8 cellular contexts compared by ENCODE assay signal in the genomic region with DNA sequence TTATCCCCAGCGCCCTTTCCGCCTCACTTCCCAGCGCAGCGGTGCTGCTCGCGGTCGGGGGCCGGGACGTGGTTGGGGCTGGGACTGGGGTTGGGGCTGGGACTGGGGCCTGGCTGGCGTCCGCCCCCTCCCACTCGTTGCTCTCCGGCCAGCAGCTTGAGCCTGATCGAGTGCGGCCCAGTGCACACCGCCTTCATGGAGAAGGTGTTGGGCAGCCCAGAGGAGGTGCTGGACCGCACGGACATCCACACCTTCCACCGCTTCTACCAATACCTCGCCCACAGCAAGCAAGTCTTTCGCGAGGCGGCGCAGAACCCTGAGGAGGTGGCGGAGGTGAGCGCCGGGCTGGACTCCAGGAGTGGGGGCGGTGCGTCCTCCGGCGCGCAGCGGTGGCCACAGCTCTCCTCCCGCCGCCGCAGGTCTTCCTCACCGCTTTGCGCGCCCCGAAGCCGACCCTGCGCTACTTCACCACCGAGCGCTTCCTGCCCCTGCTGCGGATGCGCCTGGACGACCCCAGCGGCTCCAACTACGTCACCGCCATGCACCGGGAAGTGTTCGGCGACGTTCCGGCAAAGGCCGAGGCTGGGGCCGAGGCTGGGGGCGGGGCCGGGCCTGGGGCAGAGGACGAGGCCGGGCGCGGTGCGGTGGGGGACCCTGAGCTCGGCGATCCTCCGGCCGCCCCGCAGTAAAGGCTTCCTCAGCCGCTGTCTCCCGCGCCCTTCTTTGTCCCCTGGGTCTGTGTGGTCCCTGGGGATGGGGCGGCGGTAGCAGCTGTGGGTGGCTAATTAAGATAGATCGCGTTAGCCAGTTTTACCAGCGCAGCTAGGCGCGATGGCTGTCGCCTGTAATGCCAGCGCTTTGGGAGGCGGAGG. TPM values are rescaled to one million over a fixed set of nuclear protein-coding genes. Genes with fewer than 3 reads are reported as not detected.
DNase-seq lines count a peak whose midpoint lies in the region; ATAC-seq and TF ChIP-seq lines count a peak whose summit lies in the region.

No MANE protein-coding gene starts in this region.

- 2% methylated on average over 28 of the region's 82 CpGs; no CpG with 5 or more reads in 1 of the 2 experiments for WGBS in IMR-90 (ENCODE audit: extremely low coverage in 2 of 2, insufficient read length in 1 of 2), 2 experiments
- 0 to 1% (median 0%) methylated on average over 30 to 82 of the region's 82 CpGs for WGBS in stomach, 5 donors

- dilution Hi-C loops in IMR-90 (cut with HindIII; ENCODE audit: low sequenced_read_pairs, unreplicated experiment): no loop called here

- H3K4me3 Mint-ChIP-seq in Calu3 (ENCODE audit: low read depth, unreplicated experiment): peak overlapping the region; percentile 92
- peak overlapping the region; percentile 84 to 95 (median 90) for H3K4me3 Mint-ChIP-seq in naive thymus-derived CD4-positive, alpha-beta T cell

- in situ Hi-C loops in IMR-90 (cut with MboI; ENCODE audit: low sequenced_read_pairs): no loop called here

- intact Hi-C loops in Calu3 (cut with micrococcal nuclease; ENCODE audit: unreplicated experiment) (no loop called here), IMR-90 (cut with micrococcal nuclease) (no loop called here), stomach (cut with DNase I; ENCODE audit: low total_unique reads) (no loop called here)
- intact Hi-C loops in naive thymus-derived CD4-positive, alpha-beta T cell (cut with micrococcal nuclease): loop anchor here (1.0 to 2.0 kb wide), 5 partner anchors 8 to 54 kb away; a partner anchor contains a TSS

- peak overlapping the region; percentile 97 for H3K4ac ChIP-seq in IMR-90 (ENCODE audit: low read depth, low read length)

- peak overlapping the region; percentile 95 for H4K5ac ChIP-seq in IMR-90 (ENCODE audit: low read depth, low read length)

- peaks cover 4% of the 10 kb centered on the region; the same call in 1 of the 2 replicates for H3K36me3 ChIP-seq in IMR-90 (ENCODE audit: control insufficient read depth, insufficient read depth, low read length)
- no peaks in the 10 kb centered on the region for H3K36me3 ChIP-seq in naive thymus-derived CD4-positive, alpha-beta T cell (ENCODE audit: control insufficient read depth in 2 of 3, insufficient read depth in 3 of 3, low read length in 3 of 3)
- peaks cover 0 to 14% (median 6%) of the 10 kb centered on the region in 4 donors for H3K36me3 ChIP-seq in stomach

- peaks cover 11 to 45% of the 10 kb centered on the region in 2 experiments for H3K79me1 ChIP-seq in IMR-90 (ENCODE audit: low read depth in 1 of 2, low read length in 2 of 2)

- peak overlapping the region; percentile 88 for H4K91ac ChIP-seq in IMR-90 (ENCODE audit: insufficient read depth, low read depth, low read length)

- H3K27ac ChIP-seq in IMR-90 (ENCODE audit: insufficient read depth, low read length): peak overlapping the region; percentile 98
- peak overlapping the region; percentile 86 for H3K27ac ChIP-seq in naive thymus-derived CD4-positive, alpha-beta T cell (ENCODE audit: low read depth, low read length)
- peak overlapping the region; percentile 88 to 93 (median 91) for H3K27ac ChIP-seq in stomach

- H3K56ac ChIP-seq in IMR-90 (ENCODE audit: extremely low read depth, insufficient read depth, low read length): peak overlapping the region; percentile 78

- H3K27ac Mint-ChIP-seq in Calu3 (ENCODE audit: unreplicated experiment): peak overlapping the region; percentile 83
- H3K27ac Mint-ChIP-seq in naive thymus-derived CD4-positive, alpha-beta T cell: peak overlapping the region; percentile 80 to 94 (median 91)

- H3K23ac ChIP-seq in IMR-90 (ENCODE audit: low read depth, low read length): peak overlapping the region; percentile 99

- peak overlapping the region; percentile 79 for H3K18ac ChIP-seq in IMR-90 (ENCODE audit: low read depth, low read length)

- H2AFZ ChIP-seq in IMR-90 (replicated peaks; ENCODE audit: low read length, poor library complexity): peak overlapping the region; percentile 90

- no peaks in the 10 kb centered on the region for H4K20me1 ChIP-seq in IMR-90 (ENCODE audit: insufficient read depth, low read length)

- peak overlapping the region; percentile 90 for H2AK9ac ChIP-seq in IMR-90 (replicated peaks; ENCODE audit: low read depth, low read length, poor library complexity)

- no peak for TF ChIP-seq CTCF in Calu3 (IDR thresholded peaks at IDR 0.05; ENCODE audit: unreplicated experiment)
- no peak for TF ChIP-seq CTCF in IMR-90 (conservative IDR thresholded peaks at IDR 0.05; ENCODE audit: low read depth, low read length)
- TF ChIP-seq CTCF in fibroblast of mammary gland (conservative IDR thresholded peaks at IDR 0.05; ENCODE audit: control insufficient read depth, insufficient read depth, low read depth, low read length): no peak
- no peak for TF ChIP-seq CTCF in stomach (IDR thresholded peaks at IDR 0.05)

- no peaks in the 10 kb centered on the region for H3K9me3 ChIP-seq in IMR-90 (ENCODE audit: control insufficient read depth, insufficient read depth, low read length)
- no peaks in the 10 kb centered on the region for H3K9me3 ChIP-seq in naive thymus-derived CD4-positive, alpha-beta T cell (ENCODE audit: control insufficient read depth in 2 of 3, low read length in 3 of 3)
- no peaks in the 10 kb centered on the region for H3K9me3 ChIP-seq in stomach

- H3K4me1 ChIP-seq in IMR-90 (ENCODE audit: control insufficient read depth, insufficient read depth, low read length) (peaks cover 5% of the 10 kb centered on the region), stomach (peaks cover 19 to 40% (median 34%) of the 10 kb centered on the region in 4 donors)
- H3K4me1 ChIP-seq in naive thymus-derived CD4-positive, alpha-beta T cell (ENCODE audit: control insufficient read depth in 2 of 2, insufficient read depth in 2 of 2, low read length in 2 of 2): peaks cover 14 to 15% of the 10 kb centered on the region in 2 donors

- TSS peak; percentile 46 for BruUV-seq in Calu3 (replicated peaks; lab: Mats Ljungman, UMichigan)
- no TSS peak for BruUV-seq in IMR-90 (replicated peaks; lab: Mats Ljungman, UMichigan)

- TF ChIP-seq POLR2A in IMR-90 (IDR thresholded peaks at IDR 0.05; ENCODE audit: low read depth, low read length) (no peak), stomach (IDR thresholded peaks at IDR 0.05) (peak in 2 of 4 donors; percentile 65 to 68)

- POLR2A ChIA-PET in IMR-90 (lab: Charles Lee; ENCODE audit: unreplicated experiment): interaction anchor here (0.5 kb wide), 2 partner anchors 123 to 197 kb away, joined by 3 read pairs; no protein-coding TSS in a partner anchor
- POLR2A ChIA-PET in naive thymus-derived CD4-positive, alpha-beta T cell (lab: Charles Lee): interaction anchor here (0.8 to 3.2 kb wide), 8 partner anchors 7 to 814 kb away, joined by 3 to 26 read pairs (median 4); a partner anchor contains a TSS

- no peaks in the 10 kb centered on the region for H3K27me3 Mint-ChIP-seq in Calu3 (ENCODE audit: unreplicated experiment)
- H3K27me3 Mint-ChIP-seq in naive thymus-derived CD4-positive, alpha-beta T cell: no peaks in the 10 kb centered on the region

- CTCF ChIA-PET in Calu3 (lab: Charles Lee) (interaction anchor here (0.5 to 1.8 kb wide), 7 partner anchors 13 to 209 kb away, joined by 3 to 5 read pairs (median 4); no protein-coding TSS in a partner anchor), IMR-90 (lab: Yijun Ruan, JAX) (no interaction called here)
- CTCF ChIA-PET in naive thymus-derived CD4-positive, alpha-beta T cell (lab: Charles Lee): interaction anchor here (0.6 to 0.9 kb wide), 2 partner anchors 9 kb away, joined by 3 read pairs; no protein-coding TSS in a partner anchor

- peak overlapping the region; percentile 56 for H2BK120ac ChIP-seq in IMR-90 (ENCODE audit: low read depth, low read length)

- H3K4me1 Mint-ChIP-seq in Calu3 (ENCODE audit: low read depth, unreplicated experiment): peaks cover 15% of the 10 kb centered on the region
- H3K4me1 Mint-ChIP-seq in naive thymus-derived CD4-positive, alpha-beta T cell: peaks cover 8 to 44% (median 25%) of the 10 kb centered on the region in 7 donors

- peaks cover 41% of the 10 kb centered on the region for H3K36me3 Mint-ChIP-seq in Calu3 (ENCODE audit: insufficient read depth, unreplicated experiment)
- peaks cover 0 to 1% (median 0%) of the 10 kb centered on the region in 5 donors for H3K36me3 Mint-ChIP-seq in naive thymus-derived CD4-positive, alpha-beta T cell

- peak overlapping the region; percentile 95 for H3K14ac ChIP-seq in IMR-90 (replicated peaks; ENCODE audit: low read depth, low read length)

- DNase-seq in Calu3 (peak; percentile 95), IMR-90 (peak; percentile 76), RKO (ENCODE audit: low spot score) (peak; percentile 89), fibroblast of mammary gland (ENCODE audit: low read depth) (peak; percentile 64), stomach (peak; percentile 88)
- peak; percentile 58 for DNase-seq in activated T-helper 9 cell treated with anti-CD3 and anti-CD28 coated beads, Interleukin-2, amount 50 U/mL, for 16 hours (ENCODE audit: low read depth)
- DNase-seq in naive thymus-derived CD4-positive, alpha-beta T cell: peak; percentile 47 to 84 (median 68)

- H2AK5ac ChIP-seq in IMR-90 (ENCODE audit: low read depth, low read length): peak overlapping the region; percentile 98

- H3K4me3 ChIP-seq in IMR-90 (ENCODE audit: insufficient read depth, low read depth, low read length) (peak overlapping the region; percentile 95), fibroblast of mammary gland (ENCODE audit: control insufficient read depth, low read depth, low read length) (peak overlapping the region; percentile 82), stomach (peak overlapping the region; percentile 66 to 86 (median 76))
- peak overlapping the region; percentile 80 for H3K4me3 ChIP-seq in naive thymus-derived CD4-positive, alpha-beta T cell (ENCODE audit: low read length)

- H2BK5ac ChIP-seq in IMR-90 (ENCODE audit: low read depth, low read length, poor library complexity, severe bottlenecking): peak overlapping the region; percentile 83

- no peaks in the 10 kb centered on the region for H3K9me3 Mint-ChIP-seq in Calu3 (ENCODE audit: low read depth, unreplicated experiment)
- no peaks in the 10 kb centered on the region for H3K9me3 Mint-ChIP-seq in naive thymus-derived CD4-positive, alpha-beta T cell

- no peaks in the 10 kb centered on the region for H3K9me1 ChIP-seq in IMR-90 (ENCODE audit: insufficient read depth, low read length)

- H4K8ac ChIP-seq in IMR-90 (ENCODE audit: low read depth in 2 of 2, low read length in 2 of 2): peak overlapping the region; percentile 97 to 98

- H3K27me3 ChIP-seq in IMR-90 (ENCODE audit: control insufficient read depth, insufficient read depth, low read length) (no peaks in the 10 kb centered on the region), stomach (no peaks in the 10 kb centered on the region)
- no peaks in the 10 kb centered on the region for H3K27me3 ChIP-seq in naive thymus-derived CD4-positive, alpha-beta T cell (ENCODE audit: control insufficient read depth in 2 of 2, insufficient read depth in 2 of 2, low read length in 2 of 2)

- peak overlapping the region; percentile 98 for H3K9ac ChIP-seq in IMR-90 (ENCODE audit: low read depth, low read length)

- ATAC-seq in GM21423 (IDR thresholded peaks at IDR 0.05; ENCODE audit: unreplicated experiment): peak; percentile 88
- ATAC-seq in IMR-90 (ENCODE audit: low read depth): peak; percentile 94
- ATAC-seq in naive thymus-derived CD4-positive, alpha-beta T cell: peak; percentile 90

- no peak overlapping the region; the same call in 2 of the 3 replicates for H2BK15ac ChIP-seq in IMR-90 (ENCODE audit: low read depth, low read length)

- TF ChIP-seq RAD21 in IMR-90 (IDR thresholded peaks at IDR 0.05; ENCODE audit: low read length): no peak

- no peak overlapping the region for H2BK20ac ChIP-seq in IMR-90 (ENCODE audit: low read depth, low read length)

- H3K4me2 ChIP-seq in IMR-90 (ENCODE audit: low read depth, low read length): peak overlapping the region; percentile 92

- no peak for TF ChIP-seq EP300 in stomach (IDR thresholded peaks at IDR 0.05)

RNA-seq across cellular contexts. Expression of a gene that starts 1.8 kb away (rescaled TPM):
- total RNA-seq in Calu3 (2022) (0.88 and 1.0 TPM in 2 replicates), IMR-90 (2012; rRNA removed) (0.56 and 0.72 TPM in 2 replicates), stomach (1 to 10 TPM in 1 of 5 donors, under 1 TPM in 1, not detected in 3; 0.55 to 1.8 TPM)
- polyA plus RNA-seq in IMR-90 (2012; rRNA removed) (1.4 and 2.9 TPM in 2 replicates), stomach (1 to 10 TPM; 2.7 to 4.8 (median 4.6) TPM)
- 1.4 and 2.6 TPM in 2 replicates for polyA plus RNA-seq in IMR-90 (2012; cell fraction: cytosol; rRNA removed)
- polyA plus RNA-seq in IMR-90 (2012; cell fraction: nucleus; rRNA removed; ENCODE audit: low replicate concordance): 1.5 and 3.3 TPM in 2 replicates
- total RNA-seq in naive thymus-derived CD4-positive, alpha-beta T cell: 1 to 10 TPM; 1.2 to 2.2 (median 1.9) TPM
- polyA plus RNA-seq in naive thymus-derived CD4-positive, alpha-beta T cell: under 1 TPM; 0.39 to 0.59 TPM

RNA-seq across cellular contexts. Expression of a gene that starts 7.5 kb away (rescaled TPM):
- total RNA-seq in Calu3 (2022) (159 and 163 TPM in 2 replicates), IMR-90 (2012; rRNA removed) (9.7 and 10.6 TPM in 2 replicates), stomach (100 to 1,000 TPM in 1 of 5 donors, 10 to 100 TPM in 4; 15.6 to 127 (median 43.5) TPM)
- polyA plus RNA-seq in IMR-90 (2012; rRNA removed) (44.0 and 46.6 TPM in 2 replicates), stomach (10 to 100 TPM; 79.6 to 93.4 (median 88.4) TPM)
- polyA plus RNA-seq in IMR-90 (2012; cell fraction: cytosol; rRNA removed): 32.3 and 40.6 TPM in 2 replicates
- 76.9 and 130 TPM in 2 replicates for polyA plus RNA-seq in IMR-90 (2012; cell fraction: nucleus; rRNA removed; ENCODE audit: low replicate concordance)
- total RNA-seq in naive thymus-derived CD4-positive, alpha-beta T cell: 10 to 100 TPM; 45.3 to 76.9 (median 64.5) TPM
- polyA plus RNA-seq in naive thymus-derived CD4-positive, alpha-beta T cell: 10 to 100 TPM; 56.0 to 59.2 TPM

RNA-seq across cellular contexts. Expression of a gene that starts 12.4 kb away (rescaled TPM):
- total RNA-seq in Calu3 (2022) (65.0 and 69.8 TPM in 2 replicates), IMR-90 (2012; rRNA removed) (37.5 and 37.8 TPM in 2 replicates), stomach (100 to 1,000 TPM in 1 of 5 donors, 10 to 100 TPM in 4; 39.7 to 101 (median 62.5) TPM)
- polyA plus RNA-seq in IMR-90 (2012; rRNA removed) (45.5 and 45.6 TPM in 2 replicates), stomach (10 to 100 TPM; 39.1 to 83.4 (median 55.5) TPM)
- 17.2 and 19.2 TPM in 2 replicates for polyA plus RNA-seq in IMR-90 (2012; cell fraction: cytosol; rRNA removed)
- 115 and 123 TPM in 2 replicates for polyA plus RNA-seq in IMR-90 (2012; cell fraction: nucleus; rRNA removed; ENCODE audit: low replicate concordance)
- total RNA-seq in naive thymus-derived CD4-positive, alpha-beta T cell: 10 to 100 TPM; 35.3 to 73.9 (median 65.1) TPM
- polyA plus RNA-seq in naive thymus-derived CD4-positive, alpha-beta T cell: 10 to 100 TPM; 28.1 to 46.8 TPM

RNA-seq across cellular contexts. Expression of a gene that starts 18.4 kb away (rescaled TPM):
- total RNA-seq in Calu3 (2022) (53.8 and 59.1 TPM in 2 replicates), IMR-90 (2012; rRNA removed) (6.5 and 7.5 TPM in 2 replicates), stomach (10 to 100 TPM; 11.7 to 55.8 (median 22.9) TPM)
- polyA plus RNA-seq in IMR-90 (2012; rRNA removed) (29.2 TPM in 2 replicates), stomach (10 to 100 TPM; 16.7 to 22.4 (median 19.9) TPM)
- polyA plus RNA-seq in IMR-90 (2012; cell fraction: cytosol; rRNA removed): 17.3 and 46.5 TPM in 2 replicates
- 42.7 and 138 TPM in 2 replicates for polyA plus RNA-seq in IMR-90 (2012; cell fraction: nucleus; rRNA removed; ENCODE audit: low replicate concordance)
- total RNA-seq in naive thymus-derived CD4-positive, alpha-beta T cell: 10 to 100 TPM; 18.0 to 27.1 (median 22.3) TPM
- polyA plus RNA-seq in naive thymus-derived CD4-positive, alpha-beta T cell: 10 to 100 TPM in 1 of 2 donors, 1 to 10 TPM in 1; 6.6 to 17.6 TPM

RNA-seq across cellular contexts. Expression of a gene that starts 23.0 kb away (rescaled TPM):
- 31.8 and 32.4 TPM in 2 replicates for total RNA-seq in Calu3 (2022)
- total RNA-seq in IMR-90 (2012; rRNA removed): 5.6 and 8.9 TPM in 2 replicates
- 9.8 and 11.1 TPM in 2 replicates for polyA plus RNA-seq in IMR-90 (2012; rRNA removed)
- polyA plus RNA-seq in IMR-90 (2012; cell fraction: cytosol; rRNA removed): 2.9 and 5.3 TPM in 2 replicates
- 6.5 and 20.3 TPM in 2 replicates for polyA plus RNA-seq in IMR-90 (2012; cell fraction: nucleus; rRNA removed; ENCODE audit: low replicate concordance)
- total RNA-seq in naive thymus-derived CD4-positive, alpha-beta T cell: 10 to 100 TPM in 1 of 5 experiments, 1 to 10 TPM in 4; 2.7 to 14.0 (median 5.2) TPM
- 1 to 10 TPM; 1.3 to 1.6 TPM for polyA plus RNA-seq in naive thymus-derived CD4-positive, alpha-beta T cell
- 1 to 10 TPM in 2 of 5 donors, under 1 TPM in 1, not detected in 2; 0.89 to 3.3 (median 2.4) TPM for total RNA-seq in stomach
- 1 to 10 TPM; 5.1 to 6.5 (median 5.2) TPM for polyA plus RNA-seq in stomach

Comparison
In these comparisons a context has a peak if more than half of its experiments do, and no peak if none do; other contexts are left out.
1. Peak in every context shown above with its lines: DNase-seq, ATAC-seq, H3K4me3 ChIP-seq and H3K27ac ChIP-seq.
2. intact Hi-C loops: an anchor here in naive thymus-derived CD4-positive, alpha-beta T cell (1.0 to 2.0 kb wide); none called in Calu3, IMR-90 and stomach.